ENCODE assay signal across 20 cellular contexts in genomic region chr2:163121483-163121882, GRCh38.
"Had no signal": no experiment of that assay in that cellular context is flagged by ENCODE, and none has a peak within 500 bp of the region (broad histone marks: within the 10 kb centered on the region; RNA-seq: fewer than 3 reads in every experiment).

No MANE protein-coding gene starts in this region.

- H3K36me3 Mint-ChIP-seq: mesothelial cell of epicardium; stimulated activated memory B cell treated with anti-CD40 and anti-IgM and Interleukin-4, amounts not matched to agents 10 μg/mL and 1 μg/mL and 100 μg/mL, for 72 hours had no signal

- H3K4me1 ChIP-seq: esophagus muscularis mucosa, spleen had no signal

- H3K4me1 Mint-ChIP-seq: mesothelial cell of epicardium; stimulated activated memory B cell treated with anti-CD40 and anti-IgM and Interleukin-4, amounts not matched to agents 10 μg/mL and 1 μg/mL and 100 μg/mL, for 72 hours had no signal

- H3K9me3 Mint-ChIP-seq: mesothelial cell of epicardium; T-helper 1 cell treated with Interleukin-12 subunit alpha and Interleukin-12 subunit beta and Interleukin-4 antibody, amounts not matched to agents 30 μg/mL and 1 μg/mL, for 36 hours had no signal

- H3K27me3 ChIP-seq: brain microvascular endothelial cell, esophagus muscularis mucosa, ovary, spleen had no signal

- H3K36me3 ChIP-seq: brain microvascular endothelial cell, esophagus muscularis mucosa, ovary, spleen had no signal

- H3K9me3 ChIP-seq: esophagus muscularis mucosa, ovary, spleen had no signal

- H3K27ac Mint-ChIP-seq: mesothelial cell of epicardium; stimulated activated memory B cell treated with anti-CD40 and anti-IgM and Interleukin-4, amounts not matched to agents 10 μg/mL and 1 μg/mL and 100 μg/mL, for 72 hours; T-helper 1 cell treated with Interleukin-12 subunit alpha and Interleukin-12 subunit beta and Interleukin-4 antibody, amounts not matched to agents 30 μg/mL and 1 μg/mL, for 36 hours had no signal

- H3K27me3 Mint-ChIP-seq: stimulated activated memory B cell treated with anti-CD40 and anti-IgM and Interleukin-4, amounts not matched to agents 10 μg/mL and 1 μg/mL and 100 μg/mL, for 72 hours had no signal

- H3K4me3 ChIP-seq: coronary artery, esophagus muscularis mucosa, lung, ovary, spleen had no signal

- H3K27ac ChIP-seq: brain microvascular endothelial cell, coronary artery, esophagus muscularis mucosa, spleen, VCaP had no signal

- DNase-seq: activated CD4-positive, alpha-beta T cell treated with anti-CD3 and anti-CD28 coated beads, Interleukin-2, amount 50 U/mL, for 1 hour; activated CD4-positive, CD25-positive, alpha-beta regulatory T cell treated with anti-CD3 and anti-CD28 coated beads, Interleukin-2, amount 50 U/mL, for 72 hours; activated CD8-positive, alpha-beta memory T cell treated with anti-CD3 and anti-CD28 coated beads for 24 hours; activated CD8-positive, alpha-beta memory T cell treated with anti-CD3 and anti-CD28 coated beads, Interleukin-2, amount 50 U/mL, for 48 hours; activated effector memory CD4-positive, alpha-beta T cell treated with anti-CD3 and anti-CD28 coated beads, Interleukin-2, amount 50 U/mL, for 16 hours; activated naive CD4-positive, alpha-beta T cell treated with anti-CD3 and anti-CD28 coated beads, Interleukin-2, amount 50 U/mL, for 16 hours; activated T-cell treated with anti-CD3 and anti-CD28 coated beads, Interleukin-2, amount 50 U/mL, for 48 hours; aorta; brain microvascular endothelial cell; left cardiac atrium; ovary; spleen; stimulated activated CD4-positive, alpha-beta T cell treated with anti-CD3 and anti-CD28 coated beads, Interleukin-4, amount 100 ng/mL, for 4 hours had no signal

- ATAC-seq: stimulated activated memory B cell treated with anti-CD40 and anti-IgM and Interleukin-4, amounts not matched to agents 10 μg/mL and 1 μg/mL and 100 μg/mL, for 72 hours had no signal

- H3K4me3 Mint-ChIP-seq: mesothelial cell of epicardium; stimulated activated memory B cell treated with anti-CD40 and anti-IgM and Interleukin-4, amounts not matched to agents 10 μg/mL and 1 μg/mL and 100 μg/mL, for 72 hours; T-helper 1 cell treated with Interleukin-12 subunit alpha and Interleukin-12 subunit beta and Interleukin-4 antibody, amounts not matched to agents 30 μg/mL and 1 μg/mL, for 36 hours had no signal
